In genomic region chr11:116078101-116078561, GRCh38 we compare ENCODE assay signal across 9 cellular contexts.
DNase-seq lines count a peak whose midpoint lies in the region; ATAC-seq, FAIRE-seq and TF ChIP-seq lines count a peak whose summit lies in the region.
"Had no signal": no experiment of that assay in that cellular context is flagged by ENCODE, and none has a peak within 500 bp of the region (broad histone marks: within the 10 kb centered on the region; RNA-seq: fewer than 3 reads in every experiment).

No MANE protein-coding gene starts in this region.

- no peak overlapping the region for H4K8ac ChIP-seq in H1 (ENCODE audit: extremely low read depth, insufficient read depth, low read length)

- no peaks in the 10 kb centered on the region for H3K79me1 ChIP-seq in H1 (ENCODE audit: low read depth, low read length)

- no peak overlapping the region for H3K4me2 ChIP-seq in H1 (ENCODE audit: insufficient read depth in 1 of 2, low read depth in 2 of 2, low read length in 2 of 2)

- no peaks in the 10 kb centered on the region for H4K20me1 ChIP-seq in H1 (replicated peaks in 1 of 2; ENCODE audit: control insufficient read depth in 1 of 2, insufficient read depth in 2 of 2, low read length in 2 of 2)

- H3K27ac ChIP-seq in H1 (ENCODE audit: low read depth, low read length), result no peak overlapping the region
- H3K27ac ChIP-seq in testis, result no peak overlapping the region

- H3K18ac ChIP-seq in H1 (ENCODE audit: extremely low read depth, low read length), result no peak overlapping the region

- no peak overlapping the region for H4K91ac ChIP-seq in H1 (replicated peaks; ENCODE audit: insufficient read length, low read length)

- H2BK15ac ChIP-seq in H1 (ENCODE audit: low read length), result 0 out of 2 replicates have a peak overlapping the region, but pooled peaks have one; percentile 40

- H4K5ac ChIP-seq in H1 (ENCODE audit: insufficient read length, low read depth, low read length), result no peak overlapping the region

- no peak overlapping the region for H2BK5ac ChIP-seq in H1 (ENCODE audit: low read depth, low read length)

- H2BK12ac ChIP-seq in H1 (ENCODE audit: low read depth, low read length), result no peak overlapping the region

- peaks cover 0 to under 1% (median 0%) of the 10 kb centered on the region in 4 experiments; a peak in 1 of 7 replicates for H3K27me3 ChIP-seq in H1 (replicated peaks in 1 of 4; ENCODE audit: control insufficient read depth in 3 of 4, extremely low read depth in 1 of 4, insufficient read depth in 3 of 4, low read length in 3 of 4)
- H3K27me3 ChIP-seq in testis, result no peaks in the 10 kb centered on the region

- FAIRE-seq in H1 (lab: Jason Lieb, UNC), result peak; percentile 96

- no peaks in the 10 kb centered on the region for H3K9me3 ChIP-seq in H1 (ENCODE audit: insufficient read depth in 2 of 2, low read depth in 1 of 2, low read length in 1 of 2)
- H3K9me3 ChIP-seq in testis, result no peaks in the 10 kb centered on the region

- no peak overlapping the region for H2AK5ac ChIP-seq in H1 (ENCODE audit: low read depth, low read length)

- POLR2A ChIA-PET in H1 (lab: Charles Lee; ENCODE audit: partially characterized antibody), result no interaction called here

- no peak for TF ChIP-seq EP300 in H1 (IDR thresholded peaks at IDR 0.05; ENCODE audit: borderline replicate concordance in 1 of 2, low read depth in 2 of 2, low read length in 2 of 2)

- H3K56ac ChIP-seq in H1 (replicated peaks; ENCODE audit: insufficient read length, low read depth, low read length), result no peak overlapping the region

- H2BK120ac ChIP-seq in H1 (replicated peaks; ENCODE audit: low read depth, low read length), result no peak overlapping the region

- no peak overlapping the region for H2BK20ac ChIP-seq in H1 (ENCODE audit: low read length)

- H3K4ac ChIP-seq in H1 (replicated peaks; ENCODE audit: insufficient read length, low read depth, low read length), result no peak overlapping the region

- H3K23ac ChIP-seq in H1 (ENCODE audit: insufficient read length), result no peak overlapping the region

- H3K23me2 ChIP-seq in H1 (ENCODE audit: low read depth, low read length), result no peaks in the 10 kb centered on the region; the same call in 1 of the 2 replicates

- 71% methylated on average over 4 of the region's 5 CpGs; no CpG with 5 or more reads in 1 of the 2 experiments for WGBS in H1 (ENCODE audit: extremely low coverage in 1 of 2, insufficient coverage in 1 of 2, insufficient read length in 1 of 2, insufficient replicate concordance in 2 of 2, low coverage in 1 of 2, low lambda C conversion rate in 2 of 2, missing lambda C conversion rate in 1 of 2), 2 experiments
- 79 to 86% methylated on average over 5 of the region's 5 CpGs for WGBS in testis, 2 donors

- H2AFZ ChIP-seq in H1 (ENCODE audit: low read length), result peak overlapping the region; percentile 84; the same call in 1 of the 2 replicates

- peak; percentile 16 for DNase-seq in NCI-H2196 (lab: John Stamatoyannopoulos, UW; ENCODE audit: unreplicated experiment)
- DNase-seq in NCI-H2196 treated with DMSO at 0.1 percent for 48 hours (lab: John Stamatoyannopoulos, UW; ENCODE audit: unreplicated experiment), result no peak
- peak; percentile 42 for DNase-seq in NCI-H524 treated with DMSO at 0.1 percent for 48 hours (lab: John Stamatoyannopoulos, UW)
- DNase-seq in H1 (ENCODE audit: low read depth in 1 of 2, low spot score in 2 of 2), result no peak
- peak; percentile 30 for DNase-seq in testis
- DNase-seq: stimulated activated naive CD8-positive, alpha-beta T cell treated with anti-CD3 and anti-CD28 coated beads, Interleukin-15, amount 100 ng/mL, for 72 hours had no signal

- H3K4me1 ChIP-seq in H1 (replicated peaks in 1 of 4; ENCODE audit: control insufficient read depth in 3 of 4, insufficient read depth in 4 of 4, low read length in 3 of 4), result no peaks in the 10 kb centered on the region; a peak in 1 of 7 replicates
- H3K4me1 ChIP-seq in testis, result no peaks in the 10 kb centered on the region

- no peak for ATAC-seq in GM21737 (IDR thresholded peaks at IDR 0.05; ENCODE audit: unreplicated experiment)
- no peak for ATAC-seq in GM18858 (IDR thresholded peaks at IDR 0.05; ENCODE audit: unreplicated experiment)
- ATAC-seq in HG02642 (IDR thresholded peaks at IDR 0.05; ENCODE audit: poor library complexity, unreplicated experiment), result no peak
- ATAC-seq: stimulated activated naive CD8-positive, alpha-beta T cell treated with anti-CD3 and anti-CD28 coated beads, Interleukin-15, amount 100 ng/mL, for 72 hours had no signal

- H3K9ac ChIP-seq in H1 (replicated peaks in 1 of 4; ENCODE audit: extremely low read depth in 1 of 4, low read depth in 3 of 4, low read length in 3 of 4), result no peak overlapping the region

- TF ChIP-seq CTCF in H1 (IDR thresholded peaks at IDR 0.05; ENCODE audit: control extremely low read depth in 1 of 3, insufficient read depth in 1 of 3, low read depth in 1 of 3, low read length in 3 of 3), result peak; percentile 56 to 79 (median 78)
- TF ChIP-seq CTCF in testis (IDR thresholded peaks at IDR 0.05), result peak in 1 of 3 experiments; percentile 26

- intact Hi-C loops in testis (cut with DNase I; ENCODE audit: low total_unique reads), result no loop called here

- H3K14ac ChIP-seq in H1 (ENCODE audit: insufficient read length), result no peak overlapping the region

- CTCF ChIA-PET in H1 (lab: Charles Lee; ENCODE audit: partially characterized antibody), result interaction anchor here (0.5 to 10.8 kb wide), 25 partner anchors 9 to 194 kb away, joined by 3 to 90 read pairs (median 4); no protein-coding TSS in a partner anchor

- H3K36me3 ChIP-seq in H1 (ENCODE audit: control insufficient read depth in 2 of 4, insufficient read depth in 4 of 4, low read length in 3 of 4) (no peaks in the 10 kb centered on the region), testis (ENCODE audit: low read depth, missing control alignments) (no peaks in the 10 kb centered on the region)

- H3K79me2 ChIP-seq in H1 (ENCODE audit: control insufficient read depth in 1 of 2, insufficient read depth in 2 of 2, low read length in 2 of 2), result no peaks in the 10 kb centered on the region

- TF ChIP-seq POLR2A in H1 (IDR thresholded peaks at IDR 0.05; ENCODE audit: control extremely low read depth in 1 of 2, low read depth in 2 of 2, low read length in 2 of 2), result no peak
- no peak for TF ChIP-seq POLR2A in testis (IDR thresholded peaks at IDR 0.05)

- H3K4me3 ChIP-seq in H1 (ENCODE audit: extremely low read depth in 1 of 4, insufficient read depth in 2 of 4, low read depth in 3 of 4, low read length in 4 of 4) (no peak overlapping the region), testis (no peak overlapping the region)

- peak; percentile 81 to 84 for TF ChIP-seq RAD21 in H1 (IDR thresholded peaks at IDR 0.05 in 1 of 2, conservative IDR thresholded peaks at IDR 0.05 in 1 of 2; ENCODE audit: low read depth in 2 of 2, low read length in 2 of 2)

TF ChIP-seq in H1, 55 proteins besides CTCF, POLR2A, EP300 and RAD21 (continues in another document):
- no peak for TF ChIP-seq USF2 (IDR thresholded peaks at IDR 0.05; ENCODE audit: low read length)

Comparison
In these comparisons a context has a peak if more than half of its experiments do, and no peak if none do; other contexts are left out.
1. DNase-seq: peak in NCI-H2196 (single experiment), NCI-H524 treated with DMSO at 0.1 percent for 48 hours (single experiment) and testis (single experiment); none in NCI-H2196 treated with DMSO at 0.1 percent for 48 hours (single experiment) and H1 (0 of 2).